ENCODE assay signal across 9 cellular contexts in the genomic region with DNA sequence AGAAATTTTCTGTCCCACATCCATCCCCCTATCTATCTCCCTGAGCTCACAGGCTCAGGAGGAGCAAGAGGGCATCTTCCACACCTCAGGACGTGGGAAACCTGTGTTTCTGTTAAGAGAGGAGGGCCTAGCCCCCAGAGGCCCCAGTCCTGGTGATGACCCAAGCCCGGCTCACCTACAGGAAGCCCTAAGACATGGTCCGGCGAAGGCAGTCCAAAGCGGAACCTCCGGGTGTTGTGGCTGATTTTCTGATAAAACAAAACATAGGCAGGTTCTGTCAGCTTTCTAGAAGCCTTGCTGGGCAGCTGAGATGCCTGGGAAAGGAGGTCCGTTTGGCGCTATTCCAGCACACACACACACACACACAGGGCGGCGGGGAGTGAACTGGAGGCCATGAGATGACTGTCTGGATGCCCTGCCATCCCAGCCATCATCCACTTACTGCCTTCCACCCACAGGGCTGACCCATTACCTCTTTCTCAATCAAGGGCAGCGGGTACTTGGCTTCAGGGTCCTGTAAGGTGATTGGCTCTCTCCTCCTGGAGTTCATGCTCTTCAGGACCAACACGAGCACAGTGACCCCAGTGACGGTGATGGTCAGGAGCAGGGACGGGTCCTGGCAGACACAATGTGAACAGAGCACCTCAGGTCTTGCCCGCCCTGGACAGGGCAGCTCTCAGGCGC. TPM values are rescaled to one million over a fixed set of nuclear protein-coding genes. Genes with fewer than 3 reads are reported as not detected.
A peak's percentile ranks its signal among the peaks of the same experiment; 100 is the strongest.
DNase-seq lines count a peak whose midpoint lies in the region; TF ChIP-seq lines count a peak whose summit lies in the region.
"Had no signal": no experiment of that assay in that cellular context is flagged by ENCODE, and none has a peak within 500 bp of the region (broad histone marks: within the 10 kb centered on the region; RNA-seq: fewer than 3 reads in every experiment).

No MANE protein-coding gene starts in this region.

- CTCF ChIA-PET in GM10248 (lab: Yijun Ruan, JAX): interaction anchor here (1.3 to 4.3 kb wide), 7 partner anchors 9 to 917 kb away, joined by 3 to 12 read pairs (median 5); no protein-coding TSS in a partner anchor

- WGBS in ovary, 3 donors: 86 to 92% (median 92%) methylated on average over 16 of the region's 16 CpGs

- intact Hi-C loops in ovary (cut with DNase I): no loop called here

- DNase-seq in GM10248 (ENCODE audit: extremely low spot score) (peak; percentile 34), H7 (peak; percentile 1), caudate nucleus (lab: John Stamatoyannopoulos, UW) (no peak), ovary (peak in 2 of 5 donors; percentile 41 to 42), NCI-H1930 (lab: John Stamatoyannopoulos, UW) (no peak), CD1c-positive myeloid dendritic cell (ENCODE audit: extremely low spot score) (no peak), occipital lobe (lab: John Stamatoyannopoulos, UW) (no peak), NCI-H2029 treated with DMSO at 0.1 percent for 48 hours (lab: John Stamatoyannopoulos, UW) (no peak)
- DNase-seq: NCI-H748 treated with DMSO at 0.1 percent for 48 hours had no signal

- TF ChIP-seq EP300 in ovary (IDR thresholded peaks at IDR 0.05): no peak

- TF ChIP-seq CTCF in GM10248 (IDR thresholded peaks at IDR 0.05; ENCODE audit: control extremely low read depth, extremely low read depth, low read depth, missing control alignments) (no peak), ovary (IDR thresholded peaks at IDR 0.05) (no peak)

- POLR2A ChIA-PET in GM10248 (lab: Yijun Ruan, JAX): no interaction called here

- no peaks in the 10 kb centered on the region for H3K9me3 ChIP-seq in ovary

- no peak for TF ChIP-seq POLR2A in ovary (IDR thresholded peaks at IDR 0.05)

- peaks cover 6% of the 10 kb centered on the region for H3K4me1 ChIP-seq in ovary (ENCODE audit: insufficient read depth)

- peak overlapping the region; percentile 69 for H3K27ac ChIP-seq in caudate nucleus (ENCODE audit: low read depth, low read length)
- H3K27ac ChIP-seq in ovary: peak overlapping the region; percentile 63 to 75

- H3K27me3 ChIP-seq in H7 (ENCODE audit: control insufficient read depth, insufficient read depth, low read length): no peaks in the 10 kb centered on the region; the same call in 1 of the 2 replicates
- no peaks in the 10 kb centered on the region for H3K27me3 ChIP-seq in ovary

- H3K36me3 ChIP-seq in H7 (replicated peaks; ENCODE audit: control insufficient read depth, insufficient read depth, low read length) (peaks cover 7% of the 10 kb centered on the region), ovary (no peaks in the 10 kb centered on the region)

- H3K4me3 ChIP-seq in H7 (ENCODE audit: insufficient read depth, low read depth, low read length) (peak overlapping the region; percentile 76; the same call in 1 of the 2 replicates), ovary (no peak overlapping the region)

RNA-seq across cellular contexts. Expression of gene CYB5R2, which starts 0.9 kb away (rescaled TPM):
- total RNA-seq in H7 (2014; rRNA removed; shearing (Covaris generic)): 53.0 and 63.2 TPM in 2 replicates
- total RNA-seq in ovary (10 to 100 TPM; 11.8 to 32.0 (median 20.7) TPM), occipital lobe (1.2 TPM)
- polyA plus RNA-seq in ovary: 10 to 100 TPM; 17.6 to 23.5 TPM

RNA-seq across cellular contexts. Expression of gene OVCH2, which starts 33.9 kb away (rescaled TPM):
- total RNA-seq in H7 (2014; rRNA removed; shearing (Covaris generic)): 0.66 TPM in 1 of 2 replicates, not detected in the other
- total RNA-seq in ovary (under 1 TPM in 2 of 7 donors, not detected in 5; 0.23 to 0.89 TPM), occipital lobe (not detected)
- not detected for polyA plus RNA-seq in ovary

Comparison
In these comparisons a context has a peak if more than half of its experiments do, and no peak if none do; other contexts are left out.
1. DNase-seq: peak in GM10248 (single experiment) and H7 (single experiment); none in caudate nucleus (0 of 61), NCI-H1930 (0 of 2), CD1c-positive myeloid dendritic cell (single experiment), occipital lobe (single experiment) and NCI-H2029 treated with DMSO at 0.1 percent for 48 hours (single experiment).